ENCODE assay signal across 1 cellular context in the genomic region with DNA sequence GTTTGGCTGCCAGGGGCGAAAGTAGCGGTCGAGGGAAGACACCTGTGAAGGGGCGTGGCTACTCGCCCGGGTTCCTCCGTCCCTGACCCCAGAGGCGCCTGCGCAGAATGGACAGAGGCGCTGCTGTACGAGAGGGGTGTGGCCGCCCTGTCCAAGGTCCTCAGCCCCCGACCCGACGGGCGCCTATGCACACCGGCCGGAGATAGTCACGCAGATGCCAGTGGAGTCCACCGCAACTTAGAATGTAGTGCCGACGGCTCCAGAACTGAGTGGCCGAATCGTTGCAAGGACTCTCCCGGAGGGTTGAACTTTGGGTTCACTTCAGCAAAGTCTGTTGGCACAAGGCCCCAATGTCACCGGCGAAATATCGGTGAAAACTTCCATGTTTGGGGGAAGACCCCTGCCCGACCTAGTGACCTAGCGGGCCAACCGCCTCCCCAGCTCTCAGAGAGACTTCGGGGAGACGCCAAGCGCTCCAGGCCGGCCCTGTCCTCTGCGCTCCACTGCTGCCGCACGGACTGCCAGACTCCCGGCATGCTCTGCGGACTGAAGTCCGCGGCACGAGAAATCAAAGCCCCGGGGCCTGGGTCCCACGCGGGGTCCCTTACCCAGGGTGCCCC.
A peak's percentile ranks its signal among the peaks of the same experiment; 100 is the strongest.
TF ChIP-seq lines count a peak whose summit lies in the region.

No MANE protein-coding gene starts in this region.

TF ChIP-seq in HepG2, 621 proteins besides CTCF, POLR2A, EP300 and RAD21 (continued from another document and continues in another):
- TF ChIP-seq AFF4 (CRISPR knock-in tag; IDR thresholded peaks at IDR 0.05) (no peak; the same call in 1 of the 2 replicates), ARHGAP35 (CRISPR knock-in tag; IDR thresholded peaks at IDR 0.05; ENCODE audit: borderline replicate concordance) (peak; percentile 99), MED13 (CRISPR knock-in tag; IDR thresholded peaks at IDR 0.05) (0 out of 2 replicates have a peak, but pooled peaks have one; percentile 64), GLMP (CRISPR knock-in tag; IDR thresholded peaks at IDR 0.05; ENCODE audit: borderline replicate concordance) (no peak; the same call in 1 of the 2 replicates), ZBTB40 (IDR thresholded peaks at IDR 0.05) (no peak), ZBTB40 (CRISPR knock-in tag; IDR thresholded peaks at IDR 0.05) (peak; percentile 84), ZBTB49 (CRISPR knock-in tag; IDR thresholded peaks at IDR 0.05; ENCODE audit: borderline replicate concordance) (peak; percentile 94; the same call in 1 of the 2 replicates), ZNF878 (CRISPR knock-in tag; IDR thresholded peaks at IDR 0.05) (peak; percentile 89), MTA3 (CRISPR knock-in tag; IDR thresholded peaks at IDR 0.05) (no peak), ZNF367 (CRISPR knock-in tag; IDR thresholded peaks at IDR 0.05; ENCODE audit: borderline replicate concordance) (peak; percentile 39; the same call in 1 of the 2 replicates), PLRG1 (conservative IDR thresholded peaks at IDR 0.05) (no peak), ZNF460 (CRISPR knock-in tag; IDR thresholded peaks at IDR 0.05; ENCODE audit: borderline replicate concordance) (peak; percentile 33; the same call in 1 of the 2 replicates), ZNF121 (CRISPR knock-in tag; IDR thresholded peaks at IDR 0.05) (0 out of 2 replicates have a peak, but pooled peaks have one; percentile 29), ZSCAN21 (CRISPR knock-in tag; IDR thresholded peaks at IDR 0.05; ENCODE audit: borderline replicate concordance) (peak; percentile 79; the same call in 1 of the 2 replicates), CEBPZ (IDR thresholded peaks at IDR 0.05; ENCODE audit: low read length) (no peak)
- TF ChIP-seq, protein P1, sequence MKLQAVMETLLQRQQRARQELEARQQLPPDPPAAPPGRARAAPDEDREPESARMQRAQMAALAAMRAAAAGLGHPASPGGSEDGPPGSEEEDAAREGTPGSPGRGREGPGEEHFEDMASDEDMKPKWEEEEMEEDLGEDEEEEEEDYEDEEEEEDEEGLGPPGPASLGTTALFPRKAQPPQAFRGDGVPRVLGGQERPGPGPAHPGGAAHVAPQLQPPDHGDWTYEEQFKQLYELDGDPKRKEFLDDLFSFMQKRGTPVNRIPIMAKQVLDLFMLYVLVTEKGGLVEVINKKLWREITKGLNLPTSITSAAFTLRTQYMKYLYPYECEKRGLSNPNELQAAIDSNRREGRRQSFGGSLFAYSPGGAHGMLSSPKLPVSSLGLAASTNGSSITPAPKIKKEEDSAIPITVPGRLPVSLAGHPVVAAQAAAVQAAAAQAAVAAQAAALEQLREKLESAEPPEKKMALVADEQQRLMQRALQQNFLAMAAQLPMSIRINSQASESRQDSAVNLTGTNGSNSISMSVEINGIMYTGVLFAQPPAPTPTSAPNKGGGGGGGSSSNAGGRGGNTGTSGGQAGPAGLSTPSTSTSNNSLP (IDR thresholded peaks at IDR 0.05; ENCODE audit: low read depth, low read length): no peak
- TF ChIP-seq, protein P2, sequence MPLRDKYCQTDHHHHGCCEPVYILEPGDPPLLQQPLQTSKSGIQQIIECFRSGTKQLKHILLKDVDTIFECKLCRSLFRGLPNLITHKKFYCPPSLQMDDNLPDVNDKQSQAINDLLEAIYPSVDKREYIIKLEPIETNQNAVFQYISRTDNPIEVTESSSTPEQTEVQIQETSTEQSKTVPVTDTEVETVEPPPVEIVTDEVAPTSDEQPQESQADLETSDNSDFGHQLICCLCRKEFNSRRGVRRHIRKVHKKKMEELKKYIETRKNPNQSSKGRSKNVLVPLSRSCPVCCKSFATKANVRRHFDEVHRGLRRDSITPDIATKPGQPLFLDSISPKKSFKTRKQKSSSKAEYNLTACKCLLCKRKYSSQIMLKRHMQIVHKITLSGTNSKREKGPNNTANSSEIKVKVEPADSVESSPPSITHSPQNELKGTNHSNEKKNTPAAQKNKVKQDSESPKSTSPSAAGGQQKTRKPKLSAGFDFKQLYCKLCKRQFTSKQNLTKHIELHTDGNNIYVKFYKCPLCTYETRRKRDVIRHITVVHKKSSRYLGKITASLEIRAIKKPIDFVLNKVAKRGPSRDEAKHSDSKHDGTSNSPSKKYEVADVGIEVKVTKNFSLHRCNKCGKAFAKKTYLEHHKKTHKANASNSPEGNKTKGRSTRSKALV (CRISPR knock-in tag; IDR thresholded peaks at IDR 0.05): peak; percentile 87
- TF ChIP-seq, protein P3, sequence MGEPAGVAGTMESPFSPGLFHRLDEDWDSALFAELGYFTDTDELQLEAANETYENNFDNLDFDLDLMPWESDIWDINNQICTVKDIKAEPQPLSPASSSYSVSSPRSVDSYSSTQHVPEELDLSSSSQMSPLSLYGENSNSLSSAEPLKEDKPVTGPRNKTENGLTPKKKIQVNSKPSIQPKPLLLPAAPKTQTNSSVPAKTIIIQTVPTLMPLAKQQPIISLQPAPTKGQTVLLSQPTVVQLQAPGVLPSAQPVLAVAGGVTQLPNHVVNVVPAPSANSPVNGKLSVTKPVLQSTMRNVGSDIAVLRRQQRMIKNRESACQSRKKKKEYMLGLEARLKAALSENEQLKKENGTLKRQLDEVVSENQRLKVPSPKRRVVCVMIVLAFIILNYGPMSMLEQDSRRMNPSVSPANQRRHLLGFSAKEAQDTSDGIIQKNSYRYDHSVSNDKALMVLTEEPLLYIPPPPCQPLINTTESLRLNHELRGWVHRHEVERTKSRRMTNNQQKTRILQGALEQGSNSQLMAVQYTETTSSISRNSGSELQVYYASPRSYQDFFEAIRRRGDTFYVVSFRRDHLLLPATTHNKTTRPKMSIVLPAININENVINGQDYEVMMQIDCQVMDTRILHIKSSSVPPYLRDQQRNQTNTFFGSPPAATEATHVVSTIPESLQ (CRISPR knock-in tag; conservative IDR thresholded peaks at IDR 0.05): peak; percentile 92
